ENCODE assay signal across 15 cellular contexts in genomic region chr13:109251958-109252357, GRCh38.
"Had no signal": no experiment of that assay in that cellular context is flagged by ENCODE, and none has a peak within 500 bp of the region (broad histone marks: within the 10 kb centered on the region; RNA-seq: fewer than 3 reads in every experiment).

No MANE protein-coding gene starts in this region.

- H3K4me1 ChIP-seq: breast epithelium, suprapubic skin had no signal

- H3K4me3 ChIP-seq: breast epithelium, suprapubic skin had no signal

- H3K36me3 ChIP-seq: breast epithelium, suprapubic skin had no signal

- H3K27me3 ChIP-seq: breast epithelium, suprapubic skin had no signal

- ATAC-seq: activated CD8-positive, alpha-beta T cell treated with anti-CD3 and anti-CD28 coated beads, Interleukin-2, amount 10 ng/mL, durations not matched to agents 7 days and 5 days; effector memory CD8-positive, alpha-beta T cell; left ventricle myocardium superior; natural killer cell; stimulated activated naive CD8-positive, alpha-beta T cell treated with anti-CD3 and anti-CD28 coated beads, Interleukin-15, Interleukin-2, amounts not matched to agents 100 U/mL and 50 U/mL, for 24 hours had no signal

- H3K27ac ChIP-seq: breast epithelium, suprapubic skin had no signal

- DNase-seq: activated CD4-positive, alpha-beta T cell treated with anti-CD3 and anti-CD28 coated beads, Interleukin-2, amount 10 ng/mL, durations not matched to agents 24 days and 14 days; activated CD4-positive, CD25-positive, alpha-beta regulatory T cell; activated CD8-positive, alpha-beta T cell treated with anti-CD3 and anti-CD28 coated beads, Interleukin-2, amount 10 ng/mL, durations not matched to agents 7 days and 5 days; activated naive CD8-positive, alpha-beta T cell treated with anti-CD3 and anti-CD28 coated beads, Interleukin-2, amount 10 ng/mL, durations not matched to agents 7 days and 5 days; aorta; dermis blood vessel endothelial cell; effector memory CD8-positive, alpha-beta T cell; left ventricle myocardium superior; mesendoderm; natural killer cell; small intestine; stimulated activated naive CD8-positive, alpha-beta T cell treated with anti-CD3 and anti-CD28 coated beads, Interleukin-15, Interleukin-2, amounts not matched to agents 100 U/mL and 50 U/mL, for 24 hours; trophoblast cell had no signal
